8 cellular contexts compared by ENCODE assay signal in genomic region chr16:15950167-15950854, GRCh38. TPM values are rescaled to one million over a fixed set of nuclear protein-coding genes. Genes with fewer than 3 reads are reported as not detected.
DNase-seq lines count a peak whose midpoint lies in the region; ATAC-seq and TF ChIP-seq lines count a peak whose summit lies in the region.

No MANE protein-coding gene starts in this region.

- no peaks in the 10 kb centered on the region for H3K9me3 Mint-ChIP-seq in activated naive CD4-positive, alpha-beta T cell treated with anti-CD3 and anti-CD28 coated beads, Interleukin-2, amount 50 U/mL, for 24 hours
- peaks cover 4% of the 10 kb centered on the region for H3K9me3 Mint-ChIP-seq in glutamatergic neuron (ENCODE audit: unreplicated experiment)

- DNase-seq in RPMI7951 (ENCODE audit: low read depth) (peak; percentile 42), glutamatergic neuron (peak; percentile 24), posterior vena cava (ENCODE audit: low spot score) (peak; percentile 77), AG08396 (ENCODE audit: low spot score) (no peak)

- TF ChIP-seq CTCF in glutamatergic neuron (IDR thresholded peaks at IDR 0.05; ENCODE audit: partially characterized antibody, unreplicated experiment) = no peak

- peaks cover 33% of the 10 kb centered on the region for H3K4me1 ChIP-seq in ACC112 (ENCODE audit: control insufficient read depth, insufficient read depth, low read length, unreplicated experiment)

- H2AFZ ChIP-seq in ACC112 (ENCODE audit: low read length, unreplicated experiment) = peak overlapping the region; percentile 58

- H3K27me3 ChIP-seq in ACC112 (ENCODE audit: insufficient read depth, low read length) = no peaks in the 10 kb centered on the region

- ATAC-seq in GM21528 (IDR thresholded peaks at IDR 0.05; ENCODE audit: low FRiP score, unreplicated experiment) (peak; percentile 26), HG02973 (IDR thresholded peaks at IDR 0.05; ENCODE audit: unreplicated experiment) (no peak)

- peak overlapping the region; percentile 56 for H3K27ac ChIP-seq in ACC112 (ENCODE audit: low read depth, low read length)

- H3K36me3 Mint-ChIP-seq in activated naive CD4-positive, alpha-beta T cell treated with anti-CD3 and anti-CD28 coated beads, Interleukin-2, amount 50 U/mL, for 24 hours = peaks cover 3% of the 10 kb centered on the region
- H3K36me3 Mint-ChIP-seq in glutamatergic neuron (ENCODE audit: unreplicated experiment) = no peaks in the 10 kb centered on the region

- peak overlapping the region; percentile 98 for H3K27ac Mint-ChIP-seq in activated naive CD4-positive, alpha-beta T cell treated with anti-CD3 and anti-CD28 coated beads, Interleukin-2, amount 50 U/mL, for 24 hours
- peak overlapping the region; percentile 90 for H3K27ac Mint-ChIP-seq in glutamatergic neuron (ENCODE audit: unreplicated experiment)

- peak overlapping the region; percentile 94 for H3K4me3 Mint-ChIP-seq in activated naive CD4-positive, alpha-beta T cell treated with anti-CD3 and anti-CD28 coated beads, Interleukin-2, amount 50 U/mL, for 24 hours
- peak overlapping the region; percentile 97 for H3K4me3 Mint-ChIP-seq in glutamatergic neuron (ENCODE audit: unreplicated experiment)

- H3K79me2 ChIP-seq in ACC112 (ENCODE audit: control insufficient read depth, insufficient read depth, low read length, unreplicated experiment) = peaks cover 61% of the 10 kb centered on the region

- intact Hi-C loops in posterior vena cava (cut with DNase I) = no loop called here

- H3K4me1 Mint-ChIP-seq in activated naive CD4-positive, alpha-beta T cell treated with anti-CD3 and anti-CD28 coated beads, Interleukin-2, amount 50 U/mL, for 24 hours = peaks cover 63% of the 10 kb centered on the region
- H3K4me1 Mint-ChIP-seq in glutamatergic neuron (ENCODE audit: low read depth, unreplicated experiment) = peaks cover 5% of the 10 kb centered on the region

- H3K36me3 ChIP-seq in ACC112 (ENCODE audit: insufficient read depth, low read length) = 0 out of 2 replicates have a peak, but pooled peaks cover 3% of the 10 kb centered on the region

- H3K27me3 Mint-ChIP-seq in activated naive CD4-positive, alpha-beta T cell treated with anti-CD3 and anti-CD28 coated beads, Interleukin-2, amount 50 U/mL, for 24 hours = no peaks in the 10 kb centered on the region
- H3K27me3 Mint-ChIP-seq in glutamatergic neuron (ENCODE audit: unreplicated experiment) = peaks cover 6% of the 10 kb centered on the region

- H3K4me3 ChIP-seq in ACC112 (ENCODE audit: low read depth, low read length) = peak overlapping the region; percentile 80

RNA-seq across cellular contexts. Expression of gene ABCC1, which starts 0.9 kb away (rescaled TPM):
- total RNA-seq in RPMI7951 (2014; rRNA removed; shearing (Covaris generic)) = 5.2 and 6.4 TPM in 2 replicates
- total RNA-seq in glutamatergic neuron (ENCODE audit: unreplicated experiment) (29.9 TPM), posterior vena cava (10 to 100 TPM; 26.2 to 27.8 TPM)
